Comparison of ENCODE assay signal across 9 cellular contexts in the genomic region with DNA sequence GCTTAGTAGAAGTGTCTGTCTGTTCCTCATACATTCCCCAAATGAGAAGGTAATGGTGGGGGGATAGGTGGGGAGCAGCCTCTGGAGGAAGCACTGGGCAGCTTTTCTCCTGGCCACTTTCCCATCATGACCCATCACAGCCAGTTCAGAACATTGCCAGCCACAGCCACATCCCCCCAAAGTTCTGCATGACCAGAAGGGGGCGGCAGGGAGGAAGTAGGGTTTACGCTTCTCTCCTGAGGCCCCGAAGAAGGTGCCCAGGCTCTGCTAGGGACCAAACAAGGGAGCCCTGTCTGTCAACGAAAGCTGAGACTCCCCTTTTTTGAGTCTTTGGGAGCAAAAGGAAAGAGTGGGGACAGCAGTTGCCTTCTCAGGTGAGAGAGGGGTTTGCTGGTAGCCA. TPM values are rescaled to one million over a fixed set of nuclear protein-coding genes. Genes with fewer than 3 reads are reported as not detected.
DNase-seq lines count a peak whose midpoint lies in the region; ATAC-seq and TF ChIP-seq lines count a peak whose summit lies in the region.
"Had no signal": no experiment of that assay in that cellular context is flagged by ENCODE, and none has a peak within 500 bp of the region (broad histone marks: within the 10 kb centered on the region; RNA-seq: fewer than 3 reads in every experiment).

No MANE protein-coding gene starts in this region.

- H3K79me1 ChIP-seq in H9 (ENCODE audit: insufficient read depth, low read depth, low read length, poor library complexity, severe bottlenecking): no peaks in the 10 kb centered on the region

- H3K27ac ChIP-seq in H9 (ENCODE audit: insufficient read length, low read depth, low read length) (no peak overlapping the region), left lung (no peak overlapping the region)

- H2BK15ac ChIP-seq in H9 (ENCODE audit: low read depth, low read length): no peak overlapping the region

- H3K4me2 ChIP-seq in H9 (ENCODE audit: insufficient read depth, insufficient read length, low read length): no peak overlapping the region

- H3K9ac ChIP-seq in H9 (ENCODE audit: extremely low read depth, insufficient read length, low read length): no peak overlapping the region

- H3K18ac ChIP-seq in H9 (ENCODE audit: insufficient read length, low read depth, low read length): no peak overlapping the region

- WGBS in H9 (ENCODE audit: extremely low coverage, insufficient read length, low lambda C conversion rate): no CpG with 5 or more reads among the region's 4 CpGs

- no peak overlapping the region for H2AK5ac ChIP-seq in H9 (ENCODE audit: insufficient read length, low read length)

- H2BK5ac ChIP-seq in H9 (ENCODE audit: insufficient read length, low read length): no peak overlapping the region

- no peak overlapping the region for H3K14ac ChIP-seq in H9 (ENCODE audit: insufficient read depth, low read length)

- TF ChIP-seq CTCF in H9 (conservative IDR thresholded peaks at IDR 0.05) (peak; percentile 82), mesothelial cell of epicardium (IDR thresholded peaks at IDR 0.05; ENCODE audit: unreplicated experiment) (peak; percentile 48), left lung (IDR thresholded peaks at IDR 0.05) (no peak)

- peaks cover 9% of the 10 kb centered on the region for H3K23me2 ChIP-seq in H9 (ENCODE audit: insufficient read length, low read depth, low read length, poor library complexity, severe bottlenecking)

- H3K27ac Mint-ChIP-seq in H9 (no peak overlapping the region), mesothelial cell of epicardium (peak overlapping the region; percentile 67)
- no peak overlapping the region for H3K27ac Mint-ChIP-seq in activated T-cell treated with anti-CD3 and anti-CD28 coated beads, Interleukin-2, amount 50 U/mL, for 72 hours

- H3K27me3 ChIP-seq in H9 (ENCODE audit: insufficient read depth, low read length) (peaks cover 2% of the 10 kb centered on the region; the same call in 1 of the 2 replicates), left lung (peaks cover 0 to 56% of the 10 kb centered on the region in 2 donors)

- H3K4me1 Mint-ChIP-seq in H9: peaks cover 25 to 44% of the 10 kb centered on the region in 2 experiments
- H3K4me1 Mint-ChIP-seq in activated T-cell treated with anti-CD3 and anti-CD28 coated beads, Interleukin-2, amount 50 U/mL, for 72 hours (ENCODE audit: low read depth): peaks cover 14% of the 10 kb centered on the region
- H3K4me1 Mint-ChIP-seq in mesothelial cell of epicardium: peaks cover 68% of the 10 kb centered on the region

- H3K36me3 Mint-ChIP-seq in H9 (ENCODE audit: insufficient read depth in 1 of 3, low read depth in 3 of 3) (no peaks in the 10 kb centered on the region), mesothelial cell of epicardium (peaks cover 29% of the 10 kb centered on the region)
- H3K36me3 Mint-ChIP-seq in activated T-cell treated with anti-CD3 and anti-CD28 coated beads, Interleukin-2, amount 50 U/mL, for 72 hours (ENCODE audit: insufficient read depth in 2 of 2): no peaks in the 10 kb centered on the region

- H4K20me1 ChIP-seq in H9 (ENCODE audit: control insufficient read depth, insufficient read depth, insufficient read length): no peaks in the 10 kb centered on the region

- no peak overlapping the region for H3K56ac ChIP-seq in H9 (ENCODE audit: insufficient read length, low read depth, low read length)

- H4K91ac ChIP-seq in H9 (ENCODE audit: insufficient read length, low read depth, low read length): no peak overlapping the region

- DNase-seq in COLO668 (lab: John Stamatoyannopoulos, UW; ENCODE audit: unreplicated experiment) (peak; percentile 22), H9 (peak; percentile 80), mesothelial cell of epicardium (ENCODE audit: low spot score in 2 of 2, unreplicated experiment in 2 of 2) (no peak), left lung (no peak), foreskin melanocyte (no peak)
- peak; percentile 33 to 49 for DNase-seq in activated T-cell treated with anti-CD3 and anti-CD28 coated beads, Interleukin-2, amount 50 U/mL, for 72 hours
- DNase-seq: cerebellar nuclear complex had no signal

- H2BK20ac ChIP-seq in H9 (ENCODE audit: low read depth, low read length, poor library complexity, severe bottlenecking): no peak overlapping the region

- H2BK12ac ChIP-seq in H9 (ENCODE audit: insufficient read length, low read depth, low read length): no peak overlapping the region

- H4K8ac ChIP-seq in H9 (replicated peaks; ENCODE audit: insufficient read length, low read depth, low read length): no peak overlapping the region

- H3K9me3 ChIP-seq in H9 (ENCODE audit: control insufficient read depth, low read depth, low read length) (no peaks in the 10 kb centered on the region), left lung (no peaks in the 10 kb centered on the region)

- no peaks in the 10 kb centered on the region for H3K36me3 ChIP-seq in left lung

- H3K27me3 Mint-ChIP-seq in H9 (ENCODE audit: low read depth): peaks cover 47% of the 10 kb centered on the region
- H3K27me3 Mint-ChIP-seq in activated T-cell treated with anti-CD3 and anti-CD28 coated beads, Interleukin-2, amount 50 U/mL, for 72 hours (ENCODE audit: low read depth): peaks cover 72% of the 10 kb centered on the region
- H3K27me3 Mint-ChIP-seq in mesothelial cell of epicardium (ENCODE audit: low read depth): no peaks in the 10 kb centered on the region

- H2BK120ac ChIP-seq in H9 (ENCODE audit: low read depth, low read length, poor library complexity, severe bottlenecking): no peak overlapping the region

- H3K23ac ChIP-seq in H9 (ENCODE audit: insufficient read length, low read depth, low read length): no peak overlapping the region

- H3K4me3 Mint-ChIP-seq in H9 (no peak overlapping the region), mesothelial cell of epicardium (no peak overlapping the region)
- no peak overlapping the region for H3K4me3 Mint-ChIP-seq in activated T-cell treated with anti-CD3 and anti-CD28 coated beads, Interleukin-2, amount 50 U/mL, for 72 hours

- intact Hi-C loops in left lung (cut with DNase I): no loop called here

- H3K4me3 ChIP-seq in left lung: no peak overlapping the region

- no peak overlapping the region for H3K4ac ChIP-seq in H9 (ENCODE audit: low read depth, low read length)

- H2AFZ ChIP-seq in H9 (ENCODE audit: low read length): no peak overlapping the region

- H3K9me3 Mint-ChIP-seq in H9: no peaks in the 10 kb centered on the region; a peak in 1 of 5 replicates
- no peaks in the 10 kb centered on the region for H3K9me3 Mint-ChIP-seq in activated T-cell treated with anti-CD3 and anti-CD28 coated beads, Interleukin-2, amount 50 U/mL, for 72 hours
- H3K9me3 Mint-ChIP-seq in mesothelial cell of epicardium: no peaks in the 10 kb centered on the region

- no peak overlapping the region for H3T11ph ChIP-seq in H9 (ENCODE audit: low read length)

- no peak overlapping the region for H4K5ac ChIP-seq in H9 (ENCODE audit: insufficient read length, low read depth, low read length)

- H3K79me2 ChIP-seq in H9 (ENCODE audit: insufficient read depth, low read length): no peaks in the 10 kb centered on the region

- ATAC-seq in activated T-cell treated with anti-CD3 and anti-CD28 coated beads, Interleukin-2, amount 50 U/mL, for 72 hours (replicated peaks in 1 of 2): no peak
- ATAC-seq in GM21723 (IDR thresholded peaks at IDR 0.05; ENCODE audit: unreplicated experiment) (no peak), left lung (no peak), HG03097 (IDR thresholded peaks at IDR 0.05; ENCODE audit: low FRiP score, unreplicated experiment) (no peak)

- H3K4me1 ChIP-seq in H9 (ENCODE audit: insufficient read depth, low read length) (peaks cover 6% of the 10 kb centered on the region; the same call in 1 of the 2 replicates), left lung (peaks cover 0 to 15% of the 10 kb centered on the region in 2 donors)

RNA-seq across cellular contexts. Expression of a gene that starts 7.7 kb away (rescaled TPM):
- total RNA-seq in H9 (2021) (0.61 and 0.90 TPM in 2 replicates), mesothelial cell of epicardium (415 to 456 TPM (median 447 TPM) in 3 replicates), left lung (100 to 1,000 TPM; 101 to 141 TPM)
- not detected for total RNA-seq in activated T-cell treated with anti-CD3 and anti-CD28 coated beads, Interleukin-2, amount 50 U/mL, for 72 hours

RNA-seq across cellular contexts. Expression of a gene that starts 54.4 kb away (rescaled TPM):
- total RNA-seq in H9 (2021) (363 and 366 TPM in 2 replicates), mesothelial cell of epicardium (376 to 409 TPM (median 381 TPM) in 3 replicates), left lung (10 to 100 TPM; 28.2 to 48.9 TPM)
- total RNA-seq in activated T-cell treated with anti-CD3 and anti-CD28 coated beads, Interleukin-2, amount 50 U/mL, for 72 hours: 1 to 10 TPM; 3.6 to 7.4 TPM

Comparison
In these comparisons a context has a peak if more than half of its experiments do, and no peak if none do; other contexts are left out.
1. DNase-seq: peak in COLO668 (single experiment), H9 (single experiment) and activated T-cell treated with anti-CD3 and anti-CD28 coated beads, Interleukin-2, amount 50 U/mL, for 72 hours (2 of 2); none in mesothelial cell of epicardium (0 of 2), left lung (0 of 2) and foreskin melanocyte (single experiment).
2. CTCF ChIP-seq: peak in H9 (single experiment) and mesothelial cell of epicardium (single experiment); none in left lung (0 of 2).
3. RNA of a gene that starts 7.7 kb away (total RNA-seq): 415 to 456 TPM in mesothelial cell of epicardium and 101 to 141 TPM in left lung; 0.61 to 0.90 TPM in H9 and not detected in activated T-cell treated with anti-CD3 and anti-CD28 coated beads, Interleukin-2, amount 50 U/mL, for 72 hours; every median in the first group is over 10 times any median in the second.